ENCODE assay signal across 7 cellular contexts in genomic region chr20:61041481-61041880, GRCh38.
"Had no signal": no experiment of that assay in that cellular context is flagged by ENCODE, and none has a peak within 500 bp of the region (broad histone marks: within the 10 kb centered on the region; RNA-seq: fewer than 3 reads in every experiment).

No MANE protein-coding gene starts in this region.

- FAIRE-seq: H1, H54, K562 had no signal

- ATAC-seq: GM23338, K562 had no signal

- DNase-seq: H9, HCEC 1CT, IMR-90 had no signal
